In genomic region chr16:14015017-14015416, GRCh38 we compare ENCODE assay signal across 1 cellular context.
TF ChIP-seq lines count a peak whose summit lies in the region.

No MANE protein-coding gene starts in this region.

TF ChIP-seq in HepG2, 621 proteins besides CTCF, POLR2A, EP300 and RAD21 (continued from another document):
- TF ChIP-seq GZF1 (CRISPR knock-in tag; IDR thresholded peaks at IDR 0.05), result no peak
